31 cellular contexts compared by ENCODE assay signal in genomic region chr20:54398814-54399213, GRCh38.
A peak's percentile ranks its signal among the peaks of the same experiment; 100 is the strongest.
DNase-seq lines count a peak whose midpoint lies in the region; ATAC-seq, FAIRE-seq and TF ChIP-seq lines count a peak whose summit lies in the region.
"Had no signal": no experiment of that assay in that cellular context is flagged by ENCODE, and none has a peak within 500 bp of the region (broad histone marks: within the 10 kb centered on the region; RNA-seq: fewer than 3 reads in every experiment).

No MANE protein-coding gene starts in this region.

- H3K56ac ChIP-seq in IMR-90 (ENCODE audit: extremely low read depth, insufficient read depth, low read length) = no peak overlapping the region

- TF ChIP-seq RAD21 in HepG2 (CRISPR knock-in tag; IDR thresholded peaks at IDR 0.05) (no peak), IMR-90 (IDR thresholded peaks at IDR 0.05; ENCODE audit: low read length) (no peak)

- H3K4me3 ChIP-seq in HepG2 (replicated peaks in 1 of 3; ENCODE audit: insufficient read depth in 1 of 3, low read depth in 2 of 3, low read length in 3 of 3) (no peak overlapping the region), right lobe of liver (no peak overlapping the region), IMR-90 (ENCODE audit: insufficient read depth, low read depth, low read length) (no peak overlapping the region)
- H3K4me3 ChIP-seq: A549; BLaER1; BLaER1 treated with 17β-estradiol and CSF1 and Interleukin-3, amounts not matched to agents 10 nM and 100 nM had no signal

- H2AK9ac ChIP-seq in IMR-90 (replicated peaks; ENCODE audit: low read depth, low read length, poor library complexity) = no peak overlapping the region

- H2BK120ac ChIP-seq in IMR-90 (ENCODE audit: low read depth, low read length) = no peak overlapping the region

- H2AK5ac ChIP-seq in IMR-90 (ENCODE audit: low read depth, low read length) = no peak overlapping the region

- H3K4ac ChIP-seq in IMR-90 (ENCODE audit: low read depth, low read length) = no peak overlapping the region

- no peak overlapping the region for H4K91ac ChIP-seq in IMR-90 (ENCODE audit: insufficient read depth, low read depth, low read length)

- TF ChIP-seq POLR2A in HepG2 (IDR thresholded peaks at IDR 0.05; ENCODE audit: insufficient read depth in 1 of 2, low read depth in 2 of 2, low read length in 2 of 2) (no peak), right lobe of liver (IDR thresholded peaks at IDR 0.05) (no peak), IMR-90 (IDR thresholded peaks at IDR 0.05; ENCODE audit: low read depth, low read length) (no peak)

- intact Hi-C loops in HepG2 (cut with micrococcal nuclease; ENCODE audit: unreplicated experiment) = no loop called here
- intact Hi-C loops in right lobe of liver (cut with DNase I) = no loop called here
- intact Hi-C loops in IMR-90 (cut with micrococcal nuclease) = no loop called here

- H3K18ac ChIP-seq in IMR-90 (ENCODE audit: low read depth, low read length) = no peak overlapping the region

- no peak overlapping the region for H3K14ac ChIP-seq in IMR-90 (replicated peaks; ENCODE audit: low read depth, low read length)

- no peak overlapping the region for H4K5ac ChIP-seq in IMR-90 (ENCODE audit: low read depth, low read length)

- no peak for TF ChIP-seq CTCF in HepG2 (CRISPR knock-in tag; IDR thresholded peaks at IDR 0.05)
- TF ChIP-seq CTCF in right lobe of liver (IDR thresholded peaks at IDR 0.05) = no peak
- no peak for TF ChIP-seq CTCF in IMR-90 (conservative IDR thresholded peaks at IDR 0.05; ENCODE audit: low read depth, low read length)

- H2AFZ ChIP-seq in HepG2 (ENCODE audit: low read length) = no peak overlapping the region
- no peak overlapping the region for H2AFZ ChIP-seq in IMR-90 (replicated peaks; ENCODE audit: low read length, poor library complexity)

- WGBS in HepG2 (ENCODE audit: low lambda C conversion rate) = 55% methylated on average over 5 of the region's 5 CpGs
- WGBS in right lobe of liver (ENCODE audit: insufficient coverage, low coverage, low lambda C conversion rate, missing lambda C conversion rate) = 46% methylated on average over 2 of the region's 5 CpGs
- WGBS in IMR-90 (ENCODE audit: extremely low coverage in 2 of 2, insufficient read length in 1 of 2), 2 experiments = no CpG with 5 or more reads among the region's 5 CpGs

- CTCF ChIA-PET in HepG2 (lab: Yijun Ruan, JAX; ENCODE audit: low intra/inter-chr PET ratio, low total read pairs) = no interaction called here
- CTCF ChIA-PET in IMR-90 (lab: Yijun Ruan, JAX) = no interaction called here

- H3K4me1 ChIP-seq in HepG2 (ENCODE audit: insufficient read depth, low read length) (no peaks in the 10 kb centered on the region), right lobe of liver (no peaks in the 10 kb centered on the region), IMR-90 (ENCODE audit: control insufficient read depth, insufficient read depth, low read length) (no peaks in the 10 kb centered on the region)
- H3K4me1 ChIP-seq: A549; BE2C; BLaER1; BLaER1 treated with 17β-estradiol and CSF1 and Interleukin-3, amounts not matched to agents 10 nM and 100 nM; Caco-2 had no signal

- H2BK15ac ChIP-seq in IMR-90 (ENCODE audit: low read depth, low read length) = no peak overlapping the region

- no peak for TF ChIP-seq EP300 in HepG2 (IDR thresholded peaks at IDR 0.05; ENCODE audit: low read depth in 2 of 2, low read length in 2 of 2)
- no peak for TF ChIP-seq EP300 in HepG2 (CRISPR knock-in tag; IDR thresholded peaks at IDR 0.05; ENCODE audit: borderline replicate concordance)

- POLR2A ChIA-PET in HepG2 (lab: Yijun Ruan, JAX) = no interaction called here
- POLR2A ChIA-PET in IMR-90 (lab: Charles Lee; ENCODE audit: unreplicated experiment) = no interaction called here

- no peak overlapping the region for H2BK20ac ChIP-seq in IMR-90 (ENCODE audit: low read depth, low read length)

- H3K4me2 ChIP-seq in HepG2 (ENCODE audit: low read depth, low read length) (no peak overlapping the region), IMR-90 (ENCODE audit: low read depth, low read length) (no peak overlapping the region)
- H3K4me2 ChIP-seq: A549; BLaER1; BLaER1 treated with 17β-estradiol and CSF1 and Interleukin-3, amounts not matched to agents 10 nM and 100 nM had no signal

- H3K79me2 ChIP-seq in HepG2 (ENCODE audit: insufficient read depth, low read length) = no peaks in the 10 kb centered on the region

- no peaks in the 10 kb centered on the region for H3K36me3 ChIP-seq in HepG2 (replicated peaks in 1 of 2; ENCODE audit: control insufficient read depth in 1 of 2, insufficient read depth in 2 of 2, low read length in 2 of 2)
- H3K36me3 ChIP-seq in right lobe of liver = no peaks in the 10 kb centered on the region
- no peaks in the 10 kb centered on the region for H3K36me3 ChIP-seq in IMR-90 (ENCODE audit: control insufficient read depth, insufficient read depth, low read length)
- H3K36me3 ChIP-seq: BE2C; BLaER1; BLaER1 treated with 17β-estradiol and CSF1 and Interleukin-3, amounts not matched to agents 10 nM and 100 nM had no signal

- no peak overlapping the region for H4K8ac ChIP-seq in IMR-90 (ENCODE audit: low read depth in 2 of 2, low read length in 2 of 2)

- H3K23ac ChIP-seq in IMR-90 (ENCODE audit: low read depth, low read length) = no peak overlapping the region

- ATAC-seq in HepG2 (no peak), right lobe of liver (no peak), IMR-90 (ENCODE audit: low read depth) (no peak), GM21529 (IDR thresholded peaks at IDR 0.05; ENCODE audit: unreplicated experiment) (no peak)
- ATAC-seq: A549; CD8-positive, alpha-beta T cell had no signal

- no peak overlapping the region for H3K9ac ChIP-seq in HepG2 (ENCODE audit: insufficient read depth, low read depth, low read length)
- H3K9ac ChIP-seq in IMR-90 (ENCODE audit: low read depth, low read length) = no peak overlapping the region
- H3K9ac ChIP-seq: BLaER1; BLaER1 treated with 17β-estradiol and CSF1 and Interleukin-3, amounts not matched to agents 10 nM and 100 nM had no signal

- H3K79me1 ChIP-seq in IMR-90 (ENCODE audit: low read depth in 1 of 2, low read length in 2 of 2) = no peaks in the 10 kb centered on the region

- DNase-seq in HepG2 (ENCODE audit: low spot score) = no peak
- DNase-seq in right lobe of liver = no peak
- DNase-seq in IMR-90 = no peak
- DNase-seq: 8988T; ACHN; AML-193; BE2C; C1 segment of cervical spinal cord; Caco-2; Calu3; CD4-positive, alpha-beta memory T cell; CD4-positive, alpha-beta T cell; CD4-positive, CD25-positive, alpha-beta regulatory T cell; CD8-positive, alpha-beta memory T cell; CD8-positive, alpha-beta T cell; COR-L47; DMS 273 treated with DMSO at 0.1 percent for 48 hours; DMS153; DMS53; DMS79; DMS79 treated with DMSO at 0.1 percent for 48 hours; DND-41; EL had no signal

- in situ Hi-C loops in HepG2 (cut with HindIII; ENCODE audit: extremely low pct_ligation_motif_present, low pct_unique_long_range_greater_than_20kb) = no loop called here
- in situ Hi-C loops in IMR-90 (cut with MboI; ENCODE audit: low sequenced_read_pairs) = no loop called here

- no peaks in the 10 kb centered on the region for H3K9me3 ChIP-seq in HepG2 (ENCODE audit: low read length)
- H3K9me3 ChIP-seq in right lobe of liver = no peaks in the 10 kb centered on the region
- no peaks in the 10 kb centered on the region for H3K9me3 ChIP-seq in IMR-90 (ENCODE audit: control insufficient read depth, insufficient read depth, low read length)
- H3K9me3 ChIP-seq: A549, BE2C, Caco-2 had no signal

- H3K27ac ChIP-seq in HepG2 (ENCODE audit: extremely low read length, insufficient read depth, low read length) = no peak overlapping the region
- no peak overlapping the region for H3K27ac ChIP-seq in right lobe of liver
- H3K27ac ChIP-seq in IMR-90 (ENCODE audit: insufficient read depth, low read length) = no peak overlapping the region
- H3K27ac ChIP-seq: 22Rv1; A549; BLaER1; BLaER1 treated with 17β-estradiol and CSF1 and Interleukin-3, amounts not matched to agents 10 nM and 100 nM; C4-2B had no signal

- H4K20me1 ChIP-seq in HepG2 (ENCODE audit: insufficient read depth, low read length) (no peaks in the 10 kb centered on the region), IMR-90 (ENCODE audit: insufficient read depth, low read length) (no peaks in the 10 kb centered on the region)
- H4K20me1 ChIP-seq: BLaER1; BLaER1 treated with 17β-estradiol and CSF1 and Interleukin-3, amounts not matched to agents 10 nM and 100 nM had no signal

- dilution Hi-C loops in IMR-90 (cut with HindIII; ENCODE audit: low sequenced_read_pairs, unreplicated experiment) = no loop called here

- no peaks in the 10 kb centered on the region for H3K27me3 ChIP-seq in HepG2 (ENCODE audit: control insufficient read depth in 1 of 2, insufficient read depth in 2 of 2, low read length in 2 of 2)
- no peaks in the 10 kb centered on the region for H3K27me3 ChIP-seq in right lobe of liver
- H3K27me3 ChIP-seq in IMR-90 (ENCODE audit: control insufficient read depth, insufficient read depth, low read length) = no peaks in the 10 kb centered on the region; the same call in 1 of the 2 replicates
- H3K27me3 ChIP-seq: BLaER1; BLaER1 treated with 17β-estradiol and CSF1 and Interleukin-3, amounts not matched to agents 10 nM and 100 nM had no signal

- no peaks in the 10 kb centered on the region for H3K9me1 ChIP-seq in IMR-90 (ENCODE audit: insufficient read depth, low read length)

- H2BK5ac ChIP-seq in IMR-90 (ENCODE audit: low read depth, low read length, poor library complexity, severe bottlenecking) = no peak overlapping the region

- no peak for FAIRE-seq in HepG2 (lab: Jason Lieb, UNC)
- FAIRE-seq: A204.1, A549, D721Med had no signal

- BruUV-seq in HepG2 (replicated peaks; lab: Mats Ljungman, UMichigan) (no TSS peak), IMR-90 (replicated peaks; lab: Mats Ljungman, UMichigan) (no TSS peak)

TF ChIP-seq in HepG2, 621 proteins besides CTCF, POLR2A, EP300 and RAD21 (continues in another document):
- peak; percentile 83 for TF ChIP-seq CEBPB (IDR thresholded peaks at IDR 0.05; ENCODE audit: borderline replicate concordance, low read depth, low read length)

TF ChIP-seq in IMR-90, 13 proteins besides CTCF, POLR2A, EP300 and RAD21:
- TF ChIP-seq MAFK (IDR thresholded peaks at IDR 0.05; ENCODE audit: low read depth, low read length) = no peak
- TF ChIP-seq FOS (IDR thresholded peaks at IDR 0.05; ENCODE audit: low read depth, low read length) = no peak
- TF ChIP-seq CEBPB (IDR thresholded peaks at IDR 0.05; ENCODE audit: low read depth, low read length) = peak; percentile 52; the same call in 1 of the 2 replicates
